13 cellular contexts compared by ENCODE assay signal in genomic region chr1:93662481-93663190, GRCh38. TPM values are rescaled to one million over a fixed set of nuclear protein-coding genes. Genes with fewer than 3 reads are reported as not detected.
A peak's percentile ranks its signal among the peaks of the same experiment; 100 is the strongest.
DNase-seq lines count a peak whose midpoint lies in the region; ATAC-seq and TF ChIP-seq lines count a peak whose summit lies in the region.
"Had no signal": no experiment of that assay in that cellular context is flagged by ENCODE, and none has a peak within 500 bp of the region (broad histone marks: within the 10 kb centered on the region; RNA-seq: fewer than 3 reads in every experiment).

No MANE protein-coding gene starts in this region.

- no peak for DNase-seq in activated naive CD4-positive, alpha-beta T cell treated with anti-CD3 and anti-CD28 coated beads, Interleukin-2, amount 50 U/mL, for 72 hours (ENCODE audit: low spot score in 2 of 2)
- DNase-seq in left lung (no peak), tibial nerve (ENCODE audit: low spot score in 2 of 2) (no peak), NCI-H510A (lab: John Stamatoyannopoulos, UW) (no peak), posterior vena cava (ENCODE audit: low spot score) (no peak)
- DNase-seq: 8988T; activated T-cell treated with anti-CD3 and anti-CD28 coated beads, Interleukin-2, amount 50 U/mL, for 72 hours; effector CD4-positive, alpha-beta T cell; islet precursor cell had no signal

- H3K36me3 ChIP-seq in left lung, result no peaks in the 10 kb centered on the region
- H3K36me3 ChIP-seq in tibial nerve, result no peaks in the 10 kb centered on the region

- WGBS in tibial nerve, 2 donors, result 53 to 54% methylated on average over 7 of the region's 7 CpGs

- ATAC-seq in activated naive CD4-positive, alpha-beta T cell treated with anti-CD3 and anti-CD28 coated beads, Interleukin-2, amount 50 U/mL, for 72 hours, result no peak
- ATAC-seq in left lung, result no peak
- no peak for ATAC-seq in GM21576 (IDR thresholded peaks at IDR 0.05; ENCODE audit: unreplicated experiment)
- ATAC-seq: activated T-cell treated with anti-CD3 and anti-CD28 coated beads, Interleukin-2, amount 50 U/mL, for 72 hours had no signal

- no peak overlapping the region for H3K4me3 ChIP-seq in left lung
- no peak overlapping the region for H3K4me3 ChIP-seq in tibial nerve

- H3K36me3 Mint-ChIP-seq in activated naive CD4-positive, alpha-beta T cell treated with anti-CD3 and anti-CD28 coated beads, Interleukin-2, amount 50 U/mL, for 24 hours, result no peaks in the 10 kb centered on the region
- H3K36me3 Mint-ChIP-seq in activated naive CD4-positive, alpha-beta T cell treated with anti-CD3 and anti-CD28 coated beads, Interleukin-2, amount 50 U/mL, for 72 hours, result no peaks in the 10 kb centered on the region
- H3K36me3 Mint-ChIP-seq in brain, result peaks cover 3% of the 10 kb centered on the region

- peak overlapping the region; percentile 20 for H3K27ac Mint-ChIP-seq in activated naive CD4-positive, alpha-beta T cell treated with anti-CD3 and anti-CD28 coated beads, Interleukin-2, amount 50 U/mL, for 24 hours
- H3K27ac Mint-ChIP-seq in activated naive CD4-positive, alpha-beta T cell treated with anti-CD3 and anti-CD28 coated beads, Interleukin-2, amount 50 U/mL, for 72 hours, result no peak overlapping the region
- H3K27ac Mint-ChIP-seq in brain, result peak overlapping the region; percentile 39 to 94 (median 72)
- H3K27ac Mint-ChIP-seq: activated T-cell treated with anti-CD3 and anti-CD28 coated beads, Interleukin-2, amount 50 U/mL, for 72 hours; T-helper 1 cell treated with Interleukin-12 subunit alpha and Interleukin-12 subunit beta and Interleukin-4 antibody, amounts not matched to agents 30 μg/mL and 1 μg/mL, for 36 hours had no signal

- H3K27ac ChIP-seq in left lung, result peak overlapping the region; percentile 57 to 59
- H3K27ac ChIP-seq in tibial nerve, result peak overlapping the region in 3 of 4 donors; percentile 16 to 91 (median 70)

- H3K27me3 ChIP-seq in left lung (no peaks in the 10 kb centered on the region), tibial nerve (no peaks in the 10 kb centered on the region)

- intact Hi-C loops in left lung (cut with DNase I), result no loop called here
- intact Hi-C loops in posterior vena cava (cut with DNase I), result no loop called here

- TF ChIP-seq CTCF in brain (conservative IDR thresholded peaks at IDR 0.05), result no peak
- TF ChIP-seq CTCF in left lung (IDR thresholded peaks at IDR 0.05), result no peak
- TF ChIP-seq CTCF in tibial nerve (IDR thresholded peaks at IDR 0.05), result no peak

- H3K4me1 ChIP-seq in left lung (peaks cover 9 to 29% of the 10 kb centered on the region in 2 donors), tibial nerve (peaks cover 4 to 81% (median 34%) of the 10 kb centered on the region in 4 donors)

- no peak for TF ChIP-seq EP300 in tibial nerve (IDR thresholded peaks at IDR 0.05)

- no peaks in the 10 kb centered on the region for H3K4me1 Mint-ChIP-seq in activated naive CD4-positive, alpha-beta T cell treated with anti-CD3 and anti-CD28 coated beads, Interleukin-2, amount 50 U/mL, for 24 hours
- peaks cover 68% of the 10 kb centered on the region for H3K4me1 Mint-ChIP-seq in brain

- no peaks in the 10 kb centered on the region for H3K9me3 Mint-ChIP-seq in activated naive CD4-positive, alpha-beta T cell treated with anti-CD3 and anti-CD28 coated beads, Interleukin-2, amount 50 U/mL, for 24 hours
- H3K9me3 Mint-ChIP-seq in activated naive CD4-positive, alpha-beta T cell treated with anti-CD3 and anti-CD28 coated beads, Interleukin-2, amount 50 U/mL, for 72 hours, result no peaks in the 10 kb centered on the region
- peaks cover 0 to 2% (median 0%) of the 10 kb centered on the region in 5 experiments for H3K9me3 Mint-ChIP-seq in brain
- H3K9me3 Mint-ChIP-seq: activated T-cell treated with anti-CD3 and anti-CD28 coated beads, Interleukin-2, amount 50 U/mL, for 72 hours; T-helper 1 cell treated with Interleukin-12 subunit alpha and Interleukin-12 subunit beta and Interleukin-4 antibody, amounts not matched to agents 30 μg/mL and 1 μg/mL, for 36 hours had no signal

- H3K27me3 Mint-ChIP-seq in activated naive CD4-positive, alpha-beta T cell treated with anti-CD3 and anti-CD28 coated beads, Interleukin-2, amount 50 U/mL, for 24 hours, result no peaks in the 10 kb centered on the region
- H3K27me3 Mint-ChIP-seq in brain, result no peaks in the 10 kb centered on the region

- no peaks in the 10 kb centered on the region for H3K9me3 ChIP-seq in left lung
- H3K9me3 ChIP-seq in tibial nerve, result no peaks in the 10 kb centered on the region

- H3K4me3 Mint-ChIP-seq in activated naive CD4-positive, alpha-beta T cell treated with anti-CD3 and anti-CD28 coated beads, Interleukin-2, amount 50 U/mL, for 24 hours, result no peak overlapping the region
- peak overlapping the region in 4 of 5 experiments; percentile 15 to 51 (median 18) for H3K4me3 Mint-ChIP-seq in brain
- H3K4me3 Mint-ChIP-seq: activated T-cell treated with anti-CD3 and anti-CD28 coated beads, Interleukin-2, amount 50 U/mL, for 72 hours; T-helper 1 cell treated with Interleukin-12 subunit alpha and Interleukin-12 subunit beta and Interleukin-4 antibody, amounts not matched to agents 30 μg/mL and 1 μg/mL, for 36 hours had no signal

- no peak for TF ChIP-seq POLR2A in tibial nerve (IDR thresholded peaks at IDR 0.05)

RNA-seq across cellular contexts. Expression of gene BCAR3, which starts 19.0 kb away (rescaled TPM):
- under 1 TPM; 0.25 to 0.72 TPM for total RNA-seq in activated naive CD4-positive, alpha-beta T cell treated with anti-CD3 and anti-CD28 coated beads, Interleukin-2, amount 50 U/mL, for 72 hours
- polyA plus RNA-seq in brain (ENCODE audit: insufficient read depth, low read depth, low replicate concordance), result 14.4 TPM
- 10 to 100 TPM; 18.7 to 26.0 TPM for total RNA-seq in left lung
- total RNA-seq in tibial nerve, result 10 to 100 TPM; 26.2 to 41.8 (median 36.5) TPM
- total RNA-seq in posterior vena cava, result 10 to 100 TPM; 10.4 to 17.5 TPM

Comparison
In these comparisons a context has a peak if more than half of its experiments do, and no peak if none do; other contexts are left out.
1. H3K27ac Mint-ChIP-seq: peak in activated naive CD4-positive, alpha-beta T cell treated with anti-CD3 and anti-CD28 coated beads, Interleukin-2, amount 50 U/mL, for 24 hours (single experiment) and brain (5 of 5); none in activated naive CD4-positive, alpha-beta T cell treated with anti-CD3 and anti-CD28 coated beads, Interleukin-2, amount 50 U/mL, for 72 hours (0 of 2).
2. RNA of gene BCAR3, which starts 19.0 kb away (total RNA-seq): 26.2 to 41.8 TPM in tibial nerve, 18.7 to 26.0 TPM in left lung and 10.4 to 17.5 TPM in posterior vena cava; 0.25 to 0.72 TPM in activated naive CD4-positive, alpha-beta T cell treated with anti-CD3 and anti-CD28 coated beads, Interleukin-2, amount 50 U/mL, for 72 hours; every median in the first group is over 4 times any median in the second.